ENCODE assay signal across 25 cellular contexts in the genomic region with DNA sequence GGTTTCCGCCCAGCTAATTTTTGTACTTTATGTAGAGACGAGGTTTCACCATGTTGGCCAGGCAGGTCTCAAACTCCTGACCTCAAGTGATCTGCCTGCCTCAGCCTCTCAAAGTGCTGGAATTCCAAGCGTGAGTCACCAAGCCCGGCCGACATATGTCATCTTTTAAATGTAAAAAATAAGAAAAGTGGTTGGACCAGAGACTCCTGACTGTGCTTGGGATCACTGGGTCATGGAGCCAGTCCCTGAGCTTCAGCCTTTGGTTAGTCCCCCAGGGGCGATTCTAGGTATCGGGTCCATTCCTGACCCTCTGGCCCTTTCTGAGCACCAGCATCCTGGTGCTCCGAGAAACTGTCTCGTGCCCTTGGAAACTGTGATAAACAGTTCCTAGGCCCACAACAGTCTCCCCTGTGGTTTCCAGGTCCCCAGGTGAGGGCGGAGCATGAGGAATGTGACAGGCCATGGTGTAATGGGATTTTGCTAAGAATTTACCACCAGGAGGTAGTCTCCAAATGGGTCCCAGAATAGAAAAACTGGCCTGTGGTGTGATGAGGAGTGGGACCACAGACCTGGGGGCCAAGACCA. TPM values are rescaled to one million over a fixed set of nuclear protein-coding genes. Genes with fewer than 3 reads are reported as not detected.
A peak's percentile ranks its signal among the peaks of the same experiment; 100 is the strongest.
DNase-seq lines count a peak whose midpoint lies in the region; ATAC-seq, FAIRE-seq and TF ChIP-seq lines count a peak whose summit lies in the region.
"Had no signal": no experiment of that assay in that cellular context is flagged by ENCODE, and none has a peak within 500 bp of the region (broad histone marks: within the 10 kb centered on the region; RNA-seq: fewer than 3 reads in every experiment).

No MANE protein-coding gene starts in this region.

- H2BK5ac ChIP-seq in H1 (ENCODE audit: low read depth, low read length) (no peak overlapping the region), mesenchymal stem cell (ENCODE audit: low read depth, low read length, poor library complexity, severe bottlenecking) (no peak overlapping the region)

- H3K23ac ChIP-seq in H1 (ENCODE audit: insufficient read length) (no peak overlapping the region), mesenchymal stem cell (ENCODE audit: low read length in 2 of 2) (no peak overlapping the region)

- no peak for TF ChIP-seq RAD21 in H1 (IDR thresholded peaks at IDR 0.05 in 1 of 2, conservative IDR thresholded peaks at IDR 0.05 in 1 of 2; ENCODE audit: low read depth in 2 of 2, low read length in 2 of 2)

- H4K91ac ChIP-seq in H1 (replicated peaks; ENCODE audit: insufficient read length, low read length) (no peak overlapping the region), mesenchymal stem cell (ENCODE audit: low read length) (peak overlapping the region; percentile 0)

- ATAC-seq in GM18520 (IDR thresholded peaks at IDR 0.05; ENCODE audit: unreplicated experiment): no peak
- ATAC-seq: activated T-cell treated with anti-CD3 and anti-CD28 coated beads, Interleukin-2, amount 50 U/mL, for 72 hours; K562; mucosa of descending colon; Panc1; stimulated activated naive CD8-positive, alpha-beta T cell treated with anti-CD3 and anti-CD28 coated beads, Interleukin-15, amount 100 ng/mL, for 72 hours had no signal

- peaks cover 2% of the 10 kb centered on the region in 2 experiments for H4K20me1 ChIP-seq in H1 (replicated peaks in 1 of 2; ENCODE audit: control insufficient read depth in 1 of 2, insufficient read depth in 2 of 2, low read length in 2 of 2)

- H3K56ac ChIP-seq in H1 (replicated peaks; ENCODE audit: insufficient read length, low read depth, low read length): no peak overlapping the region

- H3K9ac ChIP-seq in H1 (replicated peaks in 1 of 4; ENCODE audit: extremely low read depth in 1 of 4, low read depth in 3 of 4, low read length in 3 of 4): no peak overlapping the region
- H3K9ac ChIP-seq in mesenchymal stem cell (ENCODE audit: low read length): peak overlapping the region; percentile 11

- H2AFZ ChIP-seq in H1 (ENCODE audit: low read length) (no peak overlapping the region), mesenchymal stem cell (ENCODE audit: low read depth, low read length) (no peak overlapping the region)

- no peak overlapping the region for H2BK15ac ChIP-seq in H1 (ENCODE audit: low read length)
- no peak overlapping the region for H2BK15ac ChIP-seq in mesenchymal stem cell (ENCODE audit: low read depth, poor library complexity, severe bottlenecking)

- 96% methylated on average over 10 of the region's 10 CpGs; no CpG with 5 or more reads in 1 of the 2 experiments for WGBS in H1 (ENCODE audit: extremely low coverage in 1 of 2, insufficient coverage in 1 of 2, insufficient read length in 1 of 2, insufficient replicate concordance in 2 of 2, low coverage in 1 of 2, low lambda C conversion rate in 2 of 2, missing lambda C conversion rate in 1 of 2), 2 experiments
- WGBS in mesenchymal stem cell: 48% methylated on average over 10 of the region's 10 CpGs

- no peaks in the 10 kb centered on the region for H3K23me2 ChIP-seq in H1 (ENCODE audit: low read depth, low read length)

- H3K18ac ChIP-seq in H1 (ENCODE audit: extremely low read depth, low read length): no peak overlapping the region
- H3K18ac ChIP-seq in mesenchymal stem cell (ENCODE audit: low read depth in 1 of 2, low read length in 2 of 2): peak overlapping the region; percentile 23 to 67

- H4K8ac ChIP-seq in H1 (ENCODE audit: extremely low read depth, insufficient read depth, low read length): peak overlapping the region; percentile 42; the same call in 1 of the 2 replicates
- peak overlapping the region; percentile 8 for H4K8ac ChIP-seq in mesenchymal stem cell (ENCODE audit: low read length)

- H3K4ac ChIP-seq in H1 (replicated peaks; ENCODE audit: insufficient read length, low read depth, low read length) (no peak overlapping the region), mesenchymal stem cell (ENCODE audit: low read depth in 1 of 2, low read length in 2 of 2) (no peak overlapping the region)

- no peak overlapping the region for H3K4me3 ChIP-seq in MG63
- H3K4me3 ChIP-seq in H1 (ENCODE audit: extremely low read depth in 1 of 4, insufficient read depth in 2 of 4, low read depth in 3 of 4, low read length in 4 of 4): no peak overlapping the region
- H3K4me3 ChIP-seq in mesenchymal stem cell (ENCODE audit: insufficient read depth in 1 of 2, low read depth in 1 of 2, low read length in 2 of 2): no peak overlapping the region
- H3K4me3 ChIP-seq: dorsolateral prefrontal cortex, K562, mucosa of descending colon, right atrium auricular region, upper lobe of left lung had no signal

- no peaks in the 10 kb centered on the region for H3K79me2 ChIP-seq in H1 (ENCODE audit: control insufficient read depth in 1 of 2, insufficient read depth in 2 of 2, low read length in 2 of 2)

- H3K27ac ChIP-seq in H1 (ENCODE audit: low read depth, low read length): peak overlapping the region; percentile 11; the same call in 1 of the 2 replicates
- peak overlapping the region; percentile 27 for H3K27ac ChIP-seq in mesenchymal stem cell (ENCODE audit: low read length, poor library complexity, severe bottlenecking)
- H3K27ac ChIP-seq: dorsolateral prefrontal cortex, HL-60, right atrium auricular region, upper lobe of left lung, VCaP had no signal

- peaks cover 0 to 11% (median 7%) of the 10 kb centered on the region in 4 experiments; a peak in 4 of 7 replicates for H3K4me1 ChIP-seq in H1 (replicated peaks in 1 of 4; ENCODE audit: control insufficient read depth in 3 of 4, insufficient read depth in 4 of 4, low read length in 3 of 4)
- peaks cover 34% of the 10 kb centered on the region for H3K4me1 ChIP-seq in mesenchymal stem cell (ENCODE audit: control insufficient read depth, insufficient read depth, low read depth, low read length)

- H3K79me1 ChIP-seq in H1 (ENCODE audit: low read depth, low read length) (no peaks in the 10 kb centered on the region; the same call in 1 of the 2 replicates), mesenchymal stem cell (replicated peaks; ENCODE audit: low read length, poor library complexity, severe bottlenecking) (peaks cover 21% of the 10 kb centered on the region)

- H2BK12ac ChIP-seq in H1 (ENCODE audit: low read depth, low read length) (no peak overlapping the region), mesenchymal stem cell (ENCODE audit: low read length in 2 of 2) (peak overlapping the region in 1 of 2 experiments; percentile 37)

- H3K9me3 ChIP-seq in MG63: no peaks in the 10 kb centered on the region
- peaks cover 0 to 6% of the 10 kb centered on the region in 2 experiments; a peak in 1 of 4 replicates for H3K9me3 ChIP-seq in H1 (ENCODE audit: insufficient read depth in 2 of 2, low read depth in 1 of 2, low read length in 1 of 2)
- H3K9me3 ChIP-seq in mesenchymal stem cell (ENCODE audit: control insufficient read depth, low read length): no peaks in the 10 kb centered on the region
- H3K9me3 ChIP-seq: mucosa of descending colon, right atrium auricular region, upper lobe of left lung had no signal

- no peak overlapping the region for H4K5ac ChIP-seq in H1 (ENCODE audit: insufficient read length, low read depth, low read length)

- H2BK20ac ChIP-seq in H1 (ENCODE audit: low read length): no peak overlapping the region

- no peak for TF ChIP-seq EP300 in H1 (IDR thresholded peaks at IDR 0.05; ENCODE audit: borderline replicate concordance in 1 of 2, low read depth in 2 of 2, low read length in 2 of 2)

- POLR2A ChIA-PET in H1 (lab: Charles Lee; ENCODE audit: partially characterized antibody): interaction anchor here (0.8 to 1.3 kb wide), 2 partner anchors 8 to 10 kb away, joined by 3 read pairs; no protein-coding TSS in a partner anchor

- H3K14ac ChIP-seq in H1 (ENCODE audit: insufficient read length) (no peak overlapping the region), mesenchymal stem cell (ENCODE audit: low read length in 2 of 2) (no peak overlapping the region)

- H2BK120ac ChIP-seq in H1 (replicated peaks; ENCODE audit: low read depth, low read length) (no peak overlapping the region), mesenchymal stem cell (ENCODE audit: low read depth, low read length) (no peak overlapping the region)

- CTCF ChIA-PET in H1 (lab: Charles Lee; ENCODE audit: partially characterized antibody): interaction anchor here (1.0 to 14.7 kb wide), 6 partner anchors 14 to 96 kb away, joined by 3 to 388 read pairs (median 27); no protein-coding TSS in a partner anchor

- no peak for TF ChIP-seq POLR2A in H1 (IDR thresholded peaks at IDR 0.05; ENCODE audit: control extremely low read depth in 1 of 2, low read depth in 2 of 2, low read length in 2 of 2)

- no peak for TF ChIP-seq CTCF in H1 (IDR thresholded peaks at IDR 0.05; ENCODE audit: control extremely low read depth in 1 of 3, insufficient read depth in 1 of 3, low read depth in 1 of 3, low read length in 3 of 3)

- FAIRE-seq in H1 (lab: Jason Lieb, UNC): no peak
- FAIRE-seq: bronchial epithelial cell, K562 had no signal

- H2AK5ac ChIP-seq in H1 (ENCODE audit: low read depth, low read length): peak overlapping the region; percentile 75; the same call in 1 of the 2 replicates
- H2AK5ac ChIP-seq in mesenchymal stem cell (ENCODE audit: low read length, severe bottlenecking): peak overlapping the region; percentile 31

- no peak overlapping the region for H3K4me2 ChIP-seq in H1 (ENCODE audit: insufficient read depth in 1 of 2, low read depth in 2 of 2, low read length in 2 of 2)
- H3K4me2 ChIP-seq in mesenchymal stem cell (ENCODE audit: low read length, poor library complexity, severe bottlenecking): no peak overlapping the region

- DNase-seq in EL: peak; percentile 78
- peak; percentile 23 for DNase-seq in MG63
- no peak for DNase-seq in H1 (ENCODE audit: low read depth in 1 of 2, low spot score in 2 of 2)
- peak; percentile 73 for DNase-seq in mesenchymal stem cell
- no peak for DNase-seq in NCI-H82 (lab: John Stamatoyannopoulos, UW)
- no peak for DNase-seq in epidermal melanocyte (ENCODE audit: insufficient read length, low spot score)
- no peak for DNase-seq in NCI-H1417 treated with DMSO at 0.1 percent for 48 hours (lab: John Stamatoyannopoulos, UW)
- DNase-seq: activated naive CD8-positive, alpha-beta T cell treated with anti-CD3 and anti-CD28 coated beads for 36 hours; activated T-cell treated with anti-CD3 and anti-CD28 coated beads, Interleukin-2, amount 50 U/mL, for 72 hours; CD4-positive, alpha-beta T cell; DND-41; dorsolateral prefrontal cortex; mucosa of descending colon; NCI-H1092 treated with DMSO at 0.1 percent for 48 hours; NCI-H774; stimulated activated naive CD8-positive, alpha-beta T cell treated with anti-CD3 and anti-CD28 coated beads, Interleukin-15, amount 100 ng/mL, for 72 hours; SW 1271; upper lobe of left lung had no signal

- H3K27me3 ChIP-seq in MG63: no peaks in the 10 kb centered on the region
- H3K27me3 ChIP-seq in H1 (replicated peaks in 1 of 4; ENCODE audit: control insufficient read depth in 3 of 4, extremely low read depth in 1 of 4, insufficient read depth in 3 of 4, low read length in 3 of 4): no peaks in the 10 kb centered on the region
- H3K27me3 ChIP-seq in mesenchymal stem cell (ENCODE audit: control insufficient read depth in 1 of 2, insufficient read depth in 1 of 2, low read length in 2 of 2): no peaks in the 10 kb centered on the region
- H3K27me3 ChIP-seq: dorsolateral prefrontal cortex, right atrium auricular region, upper lobe of left lung had no signal

- H3K36me3 ChIP-seq in MG63 (no peaks in the 10 kb centered on the region), H1 (ENCODE audit: control insufficient read depth in 2 of 4, insufficient read depth in 4 of 4, low read length in 3 of 4) (no peaks in the 10 kb centered on the region), mesenchymal stem cell (ENCODE audit: control insufficient read depth in 1 of 2, insufficient read depth in 2 of 2, low read depth in 1 of 2, low read length in 2 of 2) (no peaks in the 10 kb centered on the region)
- H3K36me3 ChIP-seq: right atrium auricular region, upper lobe of left lung had no signal

RNA-seq across cellular contexts. Expression of gene UBTD1, which starts 32.8 kb away (rescaled TPM):
- total RNA-seq in MG63 (2014; rRNA removed; shearing (Covaris generic); ENCODE audit: low replicate concordance): 19.3 and 29.7 TPM in 2 replicates
- 22.3 and 23.1 TPM in 2 replicates for total RNA-seq in H1 (2021; fragmentation: NEBNext Ultra II Directional; extraction: Animal tissue kit (Norgen Biotek cat#: 25700))
- 36.2 and 48.8 TPM in 2 replicates for polyA plus RNA-seq in H1 (2011; rRNA removed)
- 32.2 TPM for polyA plus RNA-seq in H1 (2011; cell fraction: cytosol; rRNA removed)
- 27.8 TPM for polyA plus RNA-seq in H1 (2011; cell fraction: nucleus; rRNA removed)
- polyA plus RNA-seq in H1 (2012, experiment 1 of 2): 11.7 to 21.5 TPM (median 19.8 TPM) in 4 replicates
- polyA plus RNA-seq in H1 (2012, experiment 2 of 2): 25.5 TPM
- 17.5 TPM for polyA plus RNA-seq in H1 (2013, experiment 1 of 2)
- polyA plus RNA-seq in H1 (2013, experiment 2 of 2): 17.5 TPM
- 6.4 and 7.2 TPM in 2 replicates for polyA minus RNA-seq in H1 (2011; rRNA and poly(A)+ RNA removed)
- 15.3 TPM for polyA minus RNA-seq in H1 (2011; cell fraction: cytosol; rRNA and poly(A)+ RNA removed)
- polyA minus RNA-seq in H1 (2011; cell fraction: nucleus; rRNA and poly(A)+ RNA removed): 10.8 TPM
- polyA plus RNA-seq in mesenchymal stem cell (2013, experiment 1 of 2): 29.3 TPM
- polyA plus RNA-seq in mesenchymal stem cell (2013, experiment 2 of 2): 29.9 TPM

RNA-seq across cellular contexts. Expression of gene MMS19, which starts 33.3 kb away (rescaled TPM):
- total RNA-seq in MG63 (2014; rRNA removed; shearing (Covaris generic); ENCODE audit: low replicate concordance): 44.3 and 57.6 TPM in 2 replicates
- total RNA-seq in H1 (2021; fragmentation: NEBNext Ultra II Directional; extraction: Animal tissue kit (Norgen Biotek cat#: 25700)): 128 and 130 TPM in 2 replicates
- polyA plus RNA-seq in H1 (2011; rRNA removed): 221 and 228 TPM in 2 replicates
- polyA plus RNA-seq in H1 (2011; cell fraction: cytosol; rRNA removed): 183 TPM
- 470 TPM for polyA plus RNA-seq in H1 (2011; cell fraction: nucleus; rRNA removed)
- 107 to 133 TPM (median 128 TPM) in 4 replicates for polyA plus RNA-seq in H1 (2012, experiment 1 of 2)
- 131 TPM for polyA plus RNA-seq in H1 (2012, experiment 2 of 2)
- 125 TPM for polyA plus RNA-seq in H1 (2013, experiment 1 of 2)
- 122 TPM for polyA plus RNA-seq in H1 (2013, experiment 2 of 2)
- polyA minus RNA-seq in H1 (2011; rRNA and poly(A)+ RNA removed): 326 and 376 TPM in 2 replicates
- polyA minus RNA-seq in H1 (2011; cell fraction: cytosol; rRNA and poly(A)+ RNA removed): 92.1 TPM
- polyA minus RNA-seq in H1 (2011; cell fraction: nucleus; rRNA and poly(A)+ RNA removed): 160 TPM
- polyA plus RNA-seq in mesenchymal stem cell (2013, experiment 1 of 2): 64.0 TPM
- 64.3 TPM for polyA plus RNA-seq in mesenchymal stem cell (2013, experiment 2 of 2)

RNA-seq across cellular contexts. Expression of gene ANKRD2, which starts 41.1 kb away (rescaled TPM):
- total RNA-seq in MG63 (2014; rRNA removed; shearing (Covaris generic); ENCODE audit: low replicate concordance): not detected in 2 replicates
- total RNA-seq in H1 (2021; fragmentation: NEBNext Ultra II Directional; extraction: Animal tissue kit (Norgen Biotek cat#: 25700)): not detected in 2 replicates
- not detected in 2 replicates for polyA plus RNA-seq in H1 (2011; rRNA removed)
- not detected for polyA plus RNA-seq in H1 (2011; cell fraction: cytosol; rRNA removed)
- not detected for polyA plus RNA-seq in H1 (2011; cell fraction: nucleus; rRNA removed)
- polyA plus RNA-seq in H1 (2012, experiment 1 of 2): not detected in 4 replicates
- not detected for polyA plus RNA-seq in H1 (2012, experiment 2 of 2)
- not detected for polyA plus RNA-seq in H1 (2013, experiment 1 of 2)
- polyA plus RNA-seq in H1 (2013, experiment 2 of 2): not detected
- not detected in 2 replicates for polyA minus RNA-seq in H1 (2011; rRNA and poly(A)+ RNA removed)
- not detected for polyA minus RNA-seq in H1 (2011; cell fraction: cytosol; rRNA and poly(A)+ RNA removed)
- not detected for polyA minus RNA-seq in H1 (2011; cell fraction: nucleus; rRNA and poly(A)+ RNA removed)
- 0.04 TPM for polyA plus RNA-seq in mesenchymal stem cell (2013, experiment 1 of 2)
- not detected for polyA plus RNA-seq in mesenchymal stem cell (2013, experiment 2 of 2)
- total RNA-seq: activated naive CD8-positive, alpha-beta T cell treated with anti-CD3 and anti-CD28 coated beads for 36 hours; activated T-cell treated with anti-CD3 and anti-CD28 coated beads, Interleukin-2, amount 50 U/mL, for 72 hours; CD4-positive, alpha-beta T cell; K562 had no signal
- polyA plus RNA-seq: K562 had no signal

RNA-seq across cellular contexts. Expression of gene HOGA1, which starts 52.7 kb away (rescaled TPM):
- 5.0 and 6.7 TPM in 2 replicates for total RNA-seq in MG63 (2014; rRNA removed; shearing (Covaris generic); ENCODE audit: low replicate concordance)
- 0.28 and 0.29 TPM in 2 replicates for total RNA-seq in H1 (2021; fragmentation: NEBNext Ultra II Directional; extraction: Animal tissue kit (Norgen Biotek cat#: 25700))
- 0.57 and 1.00 TPM in 2 replicates for polyA plus RNA-seq in H1 (2011; rRNA removed)
- 0.53 TPM for polyA plus RNA-seq in H1 (2011; cell fraction: cytosol; rRNA removed)
- 0.47 TPM for polyA plus RNA-seq in H1 (2011; cell fraction: nucleus; rRNA removed)
- 0.19 to 0.74 TPM (median 0.51 TPM) in 4 replicates for polyA plus RNA-seq in H1 (2012, experiment 1 of 2)
- polyA plus RNA-seq in H1 (2012, experiment 2 of 2): 0.42 TPM
- 0.26 TPM for polyA plus RNA-seq in H1 (2013, experiment 1 of 2)
- polyA plus RNA-seq in H1 (2013, experiment 2 of 2): 0.17 TPM
- 0.50 and 0.63 TPM in 2 replicates for polyA minus RNA-seq in H1 (2011; rRNA and poly(A)+ RNA removed)
- polyA minus RNA-seq in H1 (2011; cell fraction: cytosol; rRNA and poly(A)+ RNA removed): not detected
- 0.80 TPM for polyA minus RNA-seq in H1 (2011; cell fraction: nucleus; rRNA and poly(A)+ RNA removed)
- 0.23 TPM for polyA plus RNA-seq in mesenchymal stem cell (2013, experiment 1 of 2)
- 0.27 TPM for polyA plus RNA-seq in mesenchymal stem cell (2013, experiment 2 of 2)
- total RNA-seq: activated naive CD8-positive, alpha-beta T cell treated with anti-CD3 and anti-CD28 coated beads for 36 hours; activated T-cell treated with anti-CD3 and anti-CD28 coated beads, Interleukin-2, amount 50 U/mL, for 72 hours; CD4-positive, alpha-beta T cell; K562 had no signal
- polyA plus RNA-seq: K562 had no signal

RNA-seq across cellular contexts. Expression of gene C10orf62, which starts 58.0 kb away (rescaled TPM):
- total RNA-seq in MG63 (2014; rRNA removed; shearing (Covaris generic); ENCODE audit: low replicate concordance): not detected in 2 replicates
- not detected in 2 replicates for total RNA-seq in H1 (2021; fragmentation: NEBNext Ultra II Directional; extraction: Animal tissue kit (Norgen Biotek cat#: 25700))
- polyA plus RNA-seq in H1 (2011; rRNA removed): 0.05 TPM in 1 of 2 replicates, not detected in the other
- polyA plus RNA-seq in H1 (2011; cell fraction: cytosol; rRNA removed): 0.08 TPM
- polyA plus RNA-seq in H1 (2011; cell fraction: nucleus; rRNA removed): 0.09 TPM
- polyA plus RNA-seq in H1 (2012, experiment 1 of 2): not detected in 4 replicates
- not detected for polyA plus RNA-seq in H1 (2012, experiment 2 of 2)
- not detected for polyA plus RNA-seq in H1 (2013, experiment 1 of 2)
- not detected for polyA plus RNA-seq in H1 (2013, experiment 2 of 2)
- 0.16 and 0.41 TPM in 2 replicates for polyA minus RNA-seq in H1 (2011; rRNA and poly(A)+ RNA removed)
- not detected for polyA minus RNA-seq in H1 (2011; cell fraction: cytosol; rRNA and poly(A)+ RNA removed)
- polyA minus RNA-seq in H1 (2011; cell fraction: nucleus; rRNA and poly(A)+ RNA removed): not detected
- polyA plus RNA-seq in mesenchymal stem cell (2013, experiment 1 of 2): not detected
- not detected for polyA plus RNA-seq in mesenchymal stem cell (2013, experiment 2 of 2)
- total RNA-seq: activated naive CD8-positive, alpha-beta T cell treated with anti-CD3 and anti-CD28 coated beads for 36 hours; activated T-cell treated with anti-CD3 and anti-CD28 coated beads, Interleukin-2, amount 50 U/mL, for 72 hours; CD4-positive, alpha-beta T cell; K562; mucosa of descending colon had no signal
- polyA plus RNA-seq: K562 had no signal

Comparison
In these comparisons a context has a peak if more than half of its experiments do, and no peak if none do; other contexts are left out.
1. DNase-seq: peak in EL (single experiment), MG63 (single experiment) and mesenchymal stem cell (single experiment); none in H1 (0 of 2), NCI-H82 (single experiment), epidermal melanocyte (single experiment) and NCI-H1417 treated with DMSO at 0.1 percent for 48 hours (single experiment).